In genomic region chr4:110055014-110055768, GRCh38 we compare ENCODE assay signal across 1 cellular context.
TF ChIP-seq lines count a peak whose summit lies in the region.

No MANE protein-coding gene starts in this region.

TF ChIP-seq in K562, 482 proteins besides CTCF, POLR2A, EP300 and RAD21 (continued from another document):
- no peak for TF ChIP-seq RBM39 (optimal IDR thresholded peaks at IDR 0.05; ENCODE audit: low read depth, low read length)
- TF ChIP-seq MED1 (CRISPR knock-in tag; IDR thresholded peaks at IDR 0.05; ENCODE audit: borderline replicate concordance) = no peak
- no peak for TF ChIP-seq BRCA1 (IDR thresholded peaks at IDR 0.05)
- TF ChIP-seq BRCA1 (CRISPR knock-in tag; IDR thresholded peaks at IDR 0.05) = no peak
- TF ChIP-seq FOXP4 (CRISPR knock-in tag; IDR thresholded peaks at IDR 0.05; ENCODE audit: borderline replicate concordance) = no peak
- no peak for TF ChIP-seq TCFL5 (CRISPR knock-in tag; conservative IDR thresholded peaks at IDR 0.05)
- TF ChIP-seq U2AF2 (optimal IDR thresholded peaks at IDR 0.05; ENCODE audit: low read depth, low read length) = no peak
TF ChIP-seq in K562: peak in this region for 3.
